Comparison of ENCODE assay signal across 8 cellular contexts in genomic region chr11:3037041-3037944, GRCh38. TPM values are rescaled to one million over a fixed set of nuclear protein-coding genes. Genes with fewer than 3 reads are reported as not detected.
DNase-seq lines count a peak whose midpoint lies in the region; ATAC-seq, FAIRE-seq and TF ChIP-seq lines count a peak whose summit lies in the region.

No MANE protein-coding gene starts in this region.

- H4K20me1 ChIP-seq in BLaER1 treated with 17β-estradiol and CSF1 and Interleukin-3, amounts not matched to agents 10 nM and 100 nM, result peaks cover 14 to 88% (median 39%) of the 10 kb centered on the region in 11 experiments; a peak in 21 of 22 replicates
- no peaks in the 10 kb centered on the region for H4K20me1 ChIP-seq in neural cell (ENCODE audit: insufficient read depth)

- H3K9me3 ChIP-seq in BLaER1 treated with 17β-estradiol and CSF1 and Interleukin-3, amounts not matched to agents 10 nM and 100 nM (replicated peaks in 1 of 11), result 0 out of 22 replicates have a peak, but pooled peaks cover 0 to 2% (median 0%) of the 10 kb centered on the region in 11 experiments
- H3K9me3 ChIP-seq in neural cell (ENCODE audit: low read length), result no peaks in the 10 kb centered on the region

- H3K27me3 ChIP-seq in BLaER1 treated with 17β-estradiol and CSF1 and Interleukin-3, amounts not matched to agents 10 nM and 100 nM, result no peaks in the 10 kb centered on the region
- no peaks in the 10 kb centered on the region for H3K27me3 ChIP-seq in neural cell (ENCODE audit: insufficient read depth, low read depth, low read length)

- FAIRE-seq in urothelium cell line (lab: Jason Lieb, UNC), result no peak

- H3K4me2 ChIP-seq in BLaER1 treated with 17β-estradiol and CSF1 and Interleukin-3, amounts not matched to agents 10 nM and 100 nM, result peak overlapping the region; percentile 13 to 61 (median 42); a peak in 15 of 22 replicates
- no peak overlapping the region for H3K4me2 ChIP-seq in neural cell (ENCODE audit: low read length)

- peak overlapping the region in 8 of 11 experiments; percentile 1 to 52 (median 33); a peak in 7 of 22 replicates for H3K9ac ChIP-seq in BLaER1 treated with 17β-estradiol and CSF1 and Interleukin-3, amounts not matched to agents 10 nM and 100 nM
- no peak overlapping the region for H3K9ac ChIP-seq in neural cell (ENCODE audit: low read length)

- no peak for TF ChIP-seq EP300 in neural cell (conservative IDR thresholded peaks at IDR 0.05; ENCODE audit: poor library complexity, severe bottlenecking)

- TF ChIP-seq CTCF in HFF-Myc (IDR thresholded peaks at IDR 0.05; ENCODE audit: low read depth, low read length, missing control alignments), result peak; percentile 79
- TF ChIP-seq CTCF in neural cell (IDR thresholded peaks at IDR 0.05; ENCODE audit: poor library complexity, severe bottlenecking), result peak; percentile 93

- H2AFZ ChIP-seq in neural cell (ENCODE audit: low read depth, low read length), result no peak overlapping the region

- H3K27ac ChIP-seq in BLaER1 treated with 17β-estradiol and CSF1 and Interleukin-3, amounts not matched to agents 10 nM and 100 nM, result peak overlapping the region in 8 of 11 experiments; percentile 21 to 56 (median 32); a peak in 9 of 22 replicates
- H3K27ac ChIP-seq in neural cell (ENCODE audit: low read length), result no peak overlapping the region

- DNase-seq in HFF-Myc (ENCODE audit: extremely low read depth, low read depth), result no peak
- DNase-seq in NOMO-1 (lab: John Stamatoyannopoulos, UW; ENCODE audit: unreplicated experiment in 2 of 2), result peak; percentile 54 to 65
- peak; percentile 35 for DNase-seq in activated effector memory CD4-positive, alpha-beta T cell treated with Interleukin-2 at 50 U/mL for 16 hours
- DNase-seq in fibroblast of the conjunctiva (ENCODE audit: low read depth), result peak; percentile 43
- DNase-seq in urothelium cell line (ENCODE audit: low spot score), result peak; percentile 65

- H3K4me1 ChIP-seq in BLaER1 treated with 17β-estradiol and CSF1 and Interleukin-3, amounts not matched to agents 10 nM and 100 nM, result peaks cover 28 to 39% (median 33%) of the 10 kb centered on the region in 10 experiments

- peaks cover 95 to 100% (median 98%) of the 10 kb centered on the region in 11 experiments for H3K36me3 ChIP-seq in BLaER1 treated with 17β-estradiol and CSF1 and Interleukin-3, amounts not matched to agents 10 nM and 100 nM
- H3K36me3 ChIP-seq in neural cell (ENCODE audit: insufficient read depth, low read length), result no peaks in the 10 kb centered on the region

- no peaks in the 10 kb centered on the region for H3F3A ChIP-seq in neural cell (ENCODE audit: insufficient read depth, low read length, poor library complexity, severe bottlenecking)

- no peak overlapping the region for H3K4me3 ChIP-seq in BLaER1 treated with 17β-estradiol and CSF1 and Interleukin-3, amounts not matched to agents 10 nM and 100 nM
- H3K4me3 ChIP-seq in HFF-Myc (replicated peaks; ENCODE audit: low read depth, low read length) (no peak overlapping the region), neural cell (ENCODE audit: low read length) (no peak overlapping the region)

- peak; percentile 92 for TF ChIP-seq RAD21 in neural cell (conservative IDR thresholded peaks at IDR 0.05)

- no peaks in the 10 kb centered on the region for H3K79me2 ChIP-seq in neural cell (replicated peaks; ENCODE audit: insufficient read depth, low read length)

- ATAC-seq in GM18517 (IDR thresholded peaks at IDR 0.05; ENCODE audit: unreplicated experiment), result no peak

- H3K9me2 ChIP-seq in neural cell (ENCODE audit: insufficient read depth, low read length), result no peaks in the 10 kb centered on the region

TF ChIP-seq in neural cell, 6 proteins besides CTCF, POLR2A, EP300 and RAD21:
- no peak for TF ChIP-seq EZH2 (IDR thresholded peaks at IDR 0.05; ENCODE audit: borderline replicate concordance, insufficient read depth, low read length, poor library complexity, severe bottlenecking)
- TF ChIP-seq TAF1 (IDR thresholded peaks at IDR 0.05; ENCODE audit: low read depth), result no peak
- no peak for TF ChIP-seq REST (IDR thresholded peaks at IDR 0.05; ENCODE audit: borderline replicate concordance)
- no peak for TF ChIP-seq POLR2AphosphoS5 (IDR thresholded peaks at IDR 0.05)
- TF ChIP-seq MXI1 (conservative IDR thresholded peaks at IDR 0.05; ENCODE audit: poor library complexity, severe bottlenecking), result no peak
- peak; percentile 97 for TF ChIP-seq SMC3 (conservative IDR thresholded peaks at IDR 0.05; ENCODE audit: poor library complexity)

RNA-seq across cellular contexts. Expression of gene CARS1, which starts 19.9 kb away (rescaled TPM):
- 48.2 and 61.0 TPM in 2 replicates for polyA plus RNA-seq in neural cell
- polyA minus RNA-seq in neural cell, result 40.7 and 41.1 TPM in 2 replicates

RNA-seq across cellular contexts. Expression of gene NAP1L4, which starts 45.2 kb away (rescaled TPM):
- polyA plus RNA-seq in neural cell, result 196 and 199 TPM in 2 replicates
- 204 and 209 TPM in 2 replicates for polyA minus RNA-seq in neural cell
